ENCODE assay signal across 15 cellular contexts in the genomic region with DNA sequence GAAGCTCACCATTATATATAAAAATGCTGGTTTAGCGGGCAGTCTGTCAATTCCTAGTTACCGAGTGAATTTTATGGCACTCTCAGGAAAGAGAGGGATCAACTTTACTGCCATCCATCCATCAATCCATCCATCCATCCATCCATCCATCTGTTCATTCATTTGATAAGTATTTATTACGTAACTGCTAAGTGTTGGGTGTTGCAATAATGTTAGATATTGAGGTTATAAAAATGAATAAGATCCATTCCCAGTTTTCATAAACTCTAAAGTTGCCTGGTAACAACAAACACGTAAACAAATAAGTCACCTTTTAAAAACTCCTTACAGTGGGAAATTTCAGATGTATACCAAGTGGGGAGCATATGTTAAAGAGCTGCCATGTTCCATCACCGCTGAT.
"Had no signal": no experiment of that assay in that cellular context is flagged by ENCODE, and none has a peak within 500 bp of the region (broad histone marks: within the 10 kb centered on the region; RNA-seq: fewer than 3 reads in every experiment).

No MANE protein-coding gene starts in this region.

- H3K36me3 ChIP-seq: colonic mucosa, thoracic aorta had no signal

- H3K9me3 ChIP-seq: colonic mucosa, thoracic aorta had no signal

- H3K4me1 ChIP-seq: colonic mucosa had no signal

- H3K27ac Mint-ChIP-seq: activated CD4-positive, alpha-beta memory T cell treated with anti-CD3 and anti-CD28 coated beads, Interleukin-2, amount 10 ng/mL, durations not matched to agents 7 days and 5 days; stimulated activated naive CD8-positive, alpha-beta T cell treated with anti-CD3 and anti-CD28 coated beads, Interleukin-15, Interleukin-2, amounts not matched to agents 100 ng/mL and 50 ng/mL, for 24 hours had no signal

- H3K9me3 Mint-ChIP-seq: activated CD4-positive, alpha-beta memory T cell treated with anti-CD3 and anti-CD28 coated beads, Interleukin-2, amount 10 ng/mL, durations not matched to agents 7 days and 5 days; neural crest cell had no signal

- H3K4me3 ChIP-seq: colonic mucosa, thoracic aorta had no signal

- H3K27me3 ChIP-seq: colonic mucosa had no signal

- H3K27ac ChIP-seq: colonic mucosa had no signal

- H3K4me1 Mint-ChIP-seq: activated CD4-positive, alpha-beta memory T cell treated with anti-CD3 and anti-CD28 coated beads, Interleukin-2, amount 10 ng/mL, durations not matched to agents 7 days and 5 days had no signal

- H3K4me3 Mint-ChIP-seq: activated CD4-positive, alpha-beta memory T cell treated with anti-CD3 and anti-CD28 coated beads, Interleukin-2, amount 10 ng/mL, durations not matched to agents 7 days and 5 days; neural crest cell; stimulated activated naive CD8-positive, alpha-beta T cell treated with anti-CD3 and anti-CD28 coated beads, Interleukin-15, Interleukin-2, amounts not matched to agents 100 ng/mL and 50 ng/mL, for 24 hours had no signal

- DNase-seq: activated CD4-positive, alpha-beta memory T cell treated with anti-CD3 and anti-CD28 coated beads, Interleukin-2, amount 10 ng/mL, durations not matched to agents 7 days and 5 days; activated CD4-positive, CD25-positive, alpha-beta regulatory T cell treated with anti-CD3 and anti-CD28 coated beads, Interleukin-2, amount 50 U/mL, for 72 hours; activated T-cell treated with anti-CD3 and anti-CD28 coated beads, Interleukin-2, amount 50 U/mL, for 48 hours; caudate nucleus; colonic mucosa; effector CD4-positive, alpha-beta T cell; hippocampal formation; left ventricle myocardium superior; mesendoderm; stimulated activated CD4-positive, alpha-beta T cell treated with anti-CD3 and anti-CD28 coated beads, Interleukin-15, amount 100 ng/mL, for 24 hours; stimulated activated CD4-positive, alpha-beta T cell treated with anti-CD3 and anti-CD28 coated beads, Interleukin-4, amount 100 ng/mL, for 24 hours; T-helper 2 cell had no signal
